Comparison of ENCODE assay signal across 28 cellular contexts in genomic region chr13:109986851-109987250, GRCh38.
"Had no signal": no experiment of that assay in that cellular context is flagged by ENCODE, and none has a peak within 500 bp of the region (broad histone marks: within the 10 kb centered on the region; RNA-seq: fewer than 3 reads in every experiment).

No MANE protein-coding gene starts in this region.

- H3K27ac Mint-ChIP-seq: dendritic cell treated with granulocyte-macrophage colony-stimulating factor and Interleukin-4, amounts not matched to agents 40 ng/mL and 50 ng/mL, for 4 days; effector memory CD8-positive, alpha-beta T cell; endodermal cell; immature natural killer cell; mesothelial cell of epicardium; naive B cell; naive thymus-derived CD8-positive, alpha-beta T cell had no signal

- H3K9me3 ChIP-seq: colonic mucosa, esophagus squamous epithelium, gastroesophageal sphincter, heart left ventricle, left ventricle myocardium inferior, lower lobe of right lung, mucosa of descending colon had no signal

- H3K4me1 ChIP-seq: colonic mucosa, esophagus squamous epithelium, gastroesophageal sphincter, heart left ventricle, left ventricle myocardium inferior, lower lobe of right lung had no signal

- H3K36me3 Mint-ChIP-seq: immature natural killer cell; mesothelial cell of epicardium; naive B cell; naive thymus-derived CD8-positive, alpha-beta T cell had no signal

- H3K36me3 ChIP-seq: colonic mucosa, esophagus squamous epithelium, gastroesophageal sphincter, heart left ventricle, left ventricle myocardium inferior, lower lobe of right lung had no signal

- DNase-seq: colonic mucosa; cortex of kidney; effector CD8-positive, alpha-beta T cell; effector memory CD8-positive, alpha-beta T cell; erythroblast; esophagus squamous epithelium; foreskin fibroblast; heart left ventricle; hypothalamus; immature natural killer cell; islet precursor cell; kidney; kidney glomerular epithelial cell; left colon; left ventricle myocardium inferior; lower lobe of right lung; mesenchymal stem cell; mucosa of descending colon; naive B cell; naive thymus-derived CD8-positive, alpha-beta T cell had no signal

- H3K4me3 Mint-ChIP-seq: dendritic cell treated with granulocyte-macrophage colony-stimulating factor and Interleukin-4, amounts not matched to agents 40 ng/mL and 50 ng/mL, for 4 days; effector memory CD8-positive, alpha-beta T cell; endodermal cell; immature natural killer cell; mesothelial cell of epicardium; naive B cell; naive thymus-derived CD8-positive, alpha-beta T cell had no signal

- H3K9me3 Mint-ChIP-seq: dendritic cell treated with granulocyte-macrophage colony-stimulating factor and Interleukin-4, amounts not matched to agents 40 ng/mL and 50 ng/mL, for 4 days; endodermal cell; mesothelial cell of epicardium had no signal

- H3K4me2 ChIP-seq: hepatocyte had no signal

- FAIRE-seq: endometrium, frontal cortex, kidney had no signal

- H3K4me1 Mint-ChIP-seq: endodermal cell; immature natural killer cell; naive B cell; naive thymus-derived CD8-positive, alpha-beta T cell had no signal

- H2AFZ ChIP-seq: hepatocyte had no signal

- H3K27ac ChIP-seq: colonic mucosa, epithelial cell of prostate, esophagus squamous epithelium, gastroesophageal sphincter, heart left ventricle, hepatocyte, left ventricle myocardium inferior, lower lobe of right lung had no signal

- H3K27me3 ChIP-seq: colonic mucosa, gastroesophageal sphincter, hepatocyte had no signal

- H3K79me2 ChIP-seq: hepatocyte had no signal

- H3K4me3 ChIP-seq: colonic mucosa, esophagus squamous epithelium, gastroesophageal sphincter, heart left ventricle, hepatocyte, left ventricle myocardium inferior, lower lobe of right lung, mucosa of descending colon had no signal
